11 cellular contexts compared by ENCODE assay signal in the genomic region with DNA sequence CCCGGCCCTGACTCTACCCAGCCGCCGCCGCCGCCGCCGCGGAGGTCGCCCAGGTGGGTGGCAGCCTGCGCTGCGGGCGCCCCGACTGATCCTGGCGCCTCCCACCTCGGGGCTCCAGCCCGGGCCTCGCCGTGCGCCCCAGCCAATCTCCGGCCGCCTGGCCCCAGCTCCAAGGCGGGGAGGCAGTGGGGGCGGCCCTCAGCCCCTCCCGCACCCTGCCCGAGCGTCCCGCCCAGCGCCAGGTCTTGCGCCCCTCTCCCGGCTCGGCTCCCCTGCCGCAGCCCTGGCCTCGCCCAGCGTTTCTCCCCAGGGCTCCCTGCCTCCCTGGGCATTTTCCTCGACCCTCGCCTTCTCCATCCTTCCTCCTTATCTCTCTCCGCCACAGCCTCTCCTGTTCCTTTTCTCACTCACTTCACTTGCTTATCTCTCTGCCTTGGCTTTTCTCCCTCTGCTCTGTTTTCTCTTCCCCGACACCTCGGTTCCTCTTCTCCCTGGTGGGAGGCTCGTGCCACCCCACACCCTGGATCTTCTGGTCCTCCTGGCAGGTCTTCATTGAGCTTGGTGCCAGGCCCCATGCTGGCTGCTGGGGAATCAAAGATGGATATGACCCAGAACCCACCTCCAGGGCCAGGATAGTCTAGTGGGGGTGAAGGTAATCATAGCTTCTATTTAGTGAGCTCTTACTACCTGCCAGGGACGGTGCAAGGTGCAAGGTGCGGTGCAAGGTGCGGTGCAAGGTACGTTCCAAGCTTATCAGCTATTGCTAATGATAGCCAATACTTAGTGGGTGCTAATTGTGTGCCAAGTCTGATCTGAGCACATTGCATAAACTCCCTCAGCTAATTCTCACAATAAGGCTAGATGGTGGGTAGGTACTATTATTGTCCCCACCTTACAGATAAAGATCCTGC. TPM values are rescaled to one million over a fixed set of nuclear protein-coding genes. Genes with fewer than 3 reads are reported as not detected.
DNase-seq lines count a peak whose midpoint lies in the region; ATAC-seq and TF ChIP-seq lines count a peak whose summit lies in the region.
"Had no signal": no experiment of that assay in that cellular context is flagged by ENCODE, and none has a peak within 500 bp of the region (broad histone marks: within the 10 kb centered on the region; RNA-seq: fewer than 3 reads in every experiment).

A gene with protein sequence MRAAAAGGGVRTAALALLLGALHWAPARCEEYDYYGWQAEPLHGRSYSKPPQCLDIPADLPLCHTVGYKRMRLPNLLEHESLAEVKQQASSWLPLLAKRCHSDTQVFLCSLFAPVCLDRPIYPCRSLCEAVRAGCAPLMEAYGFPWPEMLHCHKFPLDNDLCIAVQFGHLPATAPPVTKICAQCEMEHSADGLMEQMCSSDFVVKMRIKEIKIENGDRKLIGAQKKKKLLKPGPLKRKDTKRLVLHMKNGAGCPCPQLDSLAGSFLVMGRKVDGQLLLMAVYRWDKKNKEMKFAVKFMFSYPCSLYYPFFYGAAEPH (minus strand): TSS at position 87 of the 911 bp plus-strand sequence. CDS start 166 bp downstream, outside the sequence.

- no peaks in the 10 kb centered on the region for H3K36me3 Mint-ChIP-seq in activated naive CD4-positive, alpha-beta T cell treated with anti-CD3 and anti-CD28 coated beads for 36 hours (ENCODE audit: low read depth)
- H3K36me3 Mint-ChIP-seq in chondrocyte (ENCODE audit: low read depth) = no peaks in the 10 kb centered on the region

- no peak for TF ChIP-seq CTCF in chondrocyte (IDR thresholded peaks at IDR 0.05)
- TF ChIP-seq CTCF in right lobe of liver (IDR thresholded peaks at IDR 0.05) = no peak
- no peak for TF ChIP-seq CTCF in tibial nerve (IDR thresholded peaks at IDR 0.05)
- TF ChIP-seq CTCF in uterus (IDR thresholded peaks at IDR 0.05) = no peak

- intact Hi-C loops in activated naive CD4-positive, alpha-beta T cell treated with anti-CD3 and anti-CD28 coated beads for 36 hours (cut with micrococcal nuclease) = no loop called here
- intact Hi-C loops in right lobe of liver (cut with DNase I) = no loop called here
- intact Hi-C loops in uterus (cut with DNase I; ENCODE audit: low total_unique reads) = no loop called here

- H3K4me1 Mint-ChIP-seq in activated naive CD4-positive, alpha-beta T cell treated with anti-CD3 and anti-CD28 coated beads for 36 hours (ENCODE audit: low read depth) = peaks cover 13% of the 10 kb centered on the region
- H3K4me1 Mint-ChIP-seq in chondrocyte (ENCODE audit: low read depth) = peaks cover 14% of the 10 kb centered on the region

- WGBS in right lobe of liver (ENCODE audit: insufficient coverage, low coverage, low lambda C conversion rate, missing lambda C conversion rate) = 19% methylated on average over 15 of the region's 44 CpGs
- WGBS in tibial nerve, 2 donors = 15 to 17% methylated on average over 38 to 41 of the region's 44 CpGs

- DNase-seq in activated naive CD4-positive, alpha-beta T cell treated with anti-CD3 and anti-CD28 coated beads for 36 hours = no peak
- no peak for DNase-seq in activated naive CD4-positive, alpha-beta T cell treated with anti-CD3 and anti-CD28 coated beads, Interleukin-2, amount 50 U/mL, for 16 hours
- DNase-seq in chondrocyte (ENCODE audit: low spot score) (no peak), right lobe of liver (no peak), tibial nerve (ENCODE audit: low spot score in 2 of 2) (no peak), NCI-H2107 treated with DMSO at 0.1 percent for 48 hours (lab: John Stamatoyannopoulos, UW; ENCODE audit: unreplicated experiment) (no peak), uterus (no peak)
- DNase-seq: DMS79, spleen, T-helper 9 cell had no signal

- H3K4me3 Mint-ChIP-seq in activated naive CD4-positive, alpha-beta T cell treated with anti-CD3 and anti-CD28 coated beads for 36 hours = peak within 1 kb of the TSS; percentile 57
- peak within 1 kb of the TSS; percentile 77 for H3K4me3 Mint-ChIP-seq in chondrocyte (ENCODE audit: unreplicated experiment)

- H3K27me3 ChIP-seq in right lobe of liver (no peaks in the 10 kb centered on the region), tibial nerve (peaks cover 0 to 27% of the 10 kb centered on the region in 2 donors), uterus (peaks cover 0 to 6% of the 10 kb centered on the region in 2 donors)

- no peaks in the 10 kb centered on the region for H3K9me3 Mint-ChIP-seq in activated naive CD4-positive, alpha-beta T cell treated with anti-CD3 and anti-CD28 coated beads for 36 hours
- no peaks in the 10 kb centered on the region for H3K9me3 Mint-ChIP-seq in chondrocyte (ENCODE audit: low read depth)

- peak in 2 of 4 donors; percentile 24 to 38 for ATAC-seq in right lobe of liver
- no peak for ATAC-seq in HG02588 (IDR thresholded peaks at IDR 0.05; ENCODE audit: unreplicated experiment)

- H3K4me3 ChIP-seq in right lobe of liver (peak within 1 kb of the TSS in 1 of 3 donors; percentile 27), tibial nerve (peak within 1 kb of the TSS; percentile 40 to 65 (median 53)), uterus (no peak within 1 kb of the TSS)

- peaks cover 0 to 5% (median 0%) of the 10 kb centered on the region in 4 donors for H3K4me1 ChIP-seq in right lobe of liver
- H3K4me1 ChIP-seq in tibial nerve = peaks cover 0 to 39% (median 2%) of the 10 kb centered on the region in 4 donors
- peaks cover 0 to 3% of the 10 kb centered on the region in 2 donors for H3K4me1 ChIP-seq in uterus

- H3K36me3 ChIP-seq in right lobe of liver (no peaks in the 10 kb centered on the region), tibial nerve (peaks cover 0 to 5% (median 0%) of the 10 kb centered on the region in 3 donors), uterus (no peaks in the 10 kb centered on the region)

- H3K27me3 Mint-ChIP-seq in activated naive CD4-positive, alpha-beta T cell treated with anti-CD3 and anti-CD28 coated beads for 36 hours (ENCODE audit: low read depth) = peaks cover 33% of the 10 kb centered on the region
- H3K27me3 Mint-ChIP-seq in chondrocyte (ENCODE audit: low read depth) = peaks cover 46% of the 10 kb centered on the region

- H3K27ac Mint-ChIP-seq in activated naive CD4-positive, alpha-beta T cell treated with anti-CD3 and anti-CD28 coated beads for 36 hours = no peak within 1 kb of the TSS
- H3K27ac Mint-ChIP-seq in chondrocyte (ENCODE audit: unreplicated experiment) = no peak within 1 kb of the TSS

- TF ChIP-seq POLR2A in right lobe of liver (IDR thresholded peaks at IDR 0.05) (peak; percentile 31), tibial nerve (IDR thresholded peaks at IDR 0.05) (peak; percentile 20 to 58), uterus (IDR thresholded peaks at IDR 0.05) (no peak)

- TF ChIP-seq EP300 in tibial nerve (IDR thresholded peaks at IDR 0.05) = peak in 1 of 2 donors; percentile 65

- no peaks in the 10 kb centered on the region for H3K9me3 ChIP-seq in right lobe of liver
- H3K9me3 ChIP-seq in tibial nerve = no peaks in the 10 kb centered on the region
- no peaks in the 10 kb centered on the region for H3K9me3 ChIP-seq in uterus
- H3K9me3 ChIP-seq: spleen had no signal

- H3K27ac ChIP-seq in right lobe of liver (no peak within 1 kb of the TSS), tibial nerve (peak within 1 kb of the TSS; percentile 67 to 91 (median 83)), uterus (no peak within 1 kb of the TSS)
- H3K27ac ChIP-seq: spleen had no signal

- CTCF ChIA-PET in activated naive CD4-positive, alpha-beta T cell treated with anti-CD3 and anti-CD28 coated beads for 36 hours (lab: Charles Lee) = interaction anchor here (0.6 to 1.5 kb wide), 5 partner anchors 12 to 143 kb away, joined by 3 to 6 read pairs (median 4); no protein-coding TSS in a partner anchor

RNA-seq across cellular contexts. Expression of the gene that starts here (rescaled TPM):
- total RNA-seq in activated naive CD4-positive, alpha-beta T cell treated with anti-CD3 and anti-CD28 coated beads for 36 hours = not detected
- total RNA-seq in chondrocyte (0.31 to 0.80 TPM (median 0.35 TPM) in 3 replicates), right lobe of liver (1 to 10 TPM; 1.6 to 6.6 (median 4.5) TPM), tibial nerve (100 to 1,000 TPM; 183 to 530 (median 479) TPM), uterus (10 to 100 TPM in 1 of 4 donors, under 1 TPM in 1, not detected in 2; 0.24 to 59.1 TPM)
- total RNA-seq: spleen had no signal

Comparison
In these comparisons a context has a peak if more than half of its experiments do, and no peak if none do; other contexts are left out.
1. H3K27ac ChIP-seq: peak in tibial nerve (4 of 4); none in right lobe of liver (0 of 3) and uterus (0 of 2).
2. H3K4me3 ChIP-seq: peak in tibial nerve (4 of 4); none in uterus (0 of 2).
3. POLR2A ChIP-seq: peak in right lobe of liver (single experiment) and tibial nerve (2 of 2); none in uterus (0 of 2).